8 cellular contexts compared by ENCODE assay signal in genomic region chr11:6233984-6234313, GRCh38. TPM values are rescaled to one million over a fixed set of nuclear protein-coding genes. Genes with fewer than 3 reads are reported as not detected.
DNase-seq lines count a peak whose midpoint lies in the region; ATAC-seq, FAIRE-seq and TF ChIP-seq lines count a peak whose summit lies in the region.

No MANE protein-coding gene starts in this region.

- no peak overlapping the region for H2AFZ ChIP-seq in HCT116 (ENCODE audit: low read depth, low read length, poor library complexity, severe bottlenecking)

- peak overlapping the region; percentile 66 for H3K27ac ChIP-seq in 22Rv1
- H3K27ac ChIP-seq in HCT116 (ENCODE audit: low read depth, low read length) = peak overlapping the region; percentile 25; the same call in 1 of the 2 replicates
- peak overlapping the region; percentile 83 to 85 for H3K27ac ChIP-seq in kidney (ENCODE audit: low read depth in 2 of 2, low read length in 2 of 2)
- H3K27ac ChIP-seq in thyroid gland = peak overlapping the region in 2 of 3 donors; percentile 58 to 68

- peaks cover 42% of the 10 kb centered on the region for H3K4me1 Mint-ChIP-seq in activated T-helper 17 cell treated with anti-CD3 and anti-CD28 coated beads, Interleukin-2, amount 50 U/mL, for 72 hours

- TF ChIP-seq CTCF in 22Rv1 (IDR thresholded peaks at IDR 0.05) (no peak), HCT116 (IDR thresholded peaks at IDR 0.05 in 2 of 3, conservative IDR thresholded peaks at IDR 0.05 in 1 of 3; ENCODE audit: borderline replicate concordance in 1 of 3, insufficient read depth in 1 of 3, low read depth in 2 of 3, low read length in 2 of 3) (no peak), kidney (IDR thresholded peaks at IDR 0.05; ENCODE audit: borderline replicate concordance, extremely low read depth, insufficient read depth) (no peak), thyroid gland (IDR thresholded peaks at IDR 0.05) (no peak)

- TF ChIP-seq POLR2A in HCT116 (IDR thresholded peaks at IDR 0.05; ENCODE audit: borderline replicate concordance, extremely low read depth, insufficient read depth, insufficient read length) = no peak
- no peak for TF ChIP-seq POLR2A in thyroid gland (IDR thresholded peaks at IDR 0.05)

- no peaks in the 10 kb centered on the region for H4K20me1 ChIP-seq in HCT116 (ENCODE audit: insufficient read depth)

- H3K9ac ChIP-seq in HCT116 (ENCODE audit: low read length) (peak overlapping the region; percentile 94), kidney (ENCODE audit: low read length in 2 of 2) (peak overlapping the region; percentile 59 to 96)

- intact Hi-C loops in HCT116 (cut with micrococcal nuclease) = no loop called here
- intact Hi-C loops in kidney (cut with DNase I) = no loop called here
- intact Hi-C loops in thyroid gland (cut with DNase I) = loop anchor here (10.0 kb wide), 1 partner anchor 241 kb away; the partner anchor contains the start of gene TRIM3

- H3K4me3 ChIP-seq in HCT116 (replicated peaks in 1 of 2; ENCODE audit: low read depth in 1 of 2, low read length in 2 of 2) (peak overlapping the region; percentile 93 to 97), kidney (ENCODE audit: low read length in 2 of 2) (peak overlapping the region; percentile 94 to 98), thyroid gland (replicated peaks in 1 of 3) (peak overlapping the region; percentile 75 to 79 (median 78))

- peaks cover 6% of the 10 kb centered on the region; the same call in 1 of the 2 replicates for H3K9me2 ChIP-seq in HCT116 (ENCODE audit: insufficient read depth)

- H3K4me2 ChIP-seq in HCT116 (ENCODE audit: low read length) = peak overlapping the region; percentile 83

- peak overlapping the region; percentile 89 for H3K27ac Mint-ChIP-seq in activated T-helper 17 cell treated with anti-CD3 and anti-CD28 coated beads, Interleukin-2, amount 50 U/mL, for 72 hours

- TSS peak; percentile 49 for BruUV-seq in HCT116 (replicated peaks; lab: Mats Ljungman, UMichigan)

- CTCF ChIA-PET in HCT116 (lab: Charles Lee) = interaction anchor here (1.0 to 2.6 kb wide), 4 partner anchors 16 to 129 kb away, joined by 7 to 12 read pairs (median 7); no protein-coding TSS in a partner anchor

- H3K27me3 Mint-ChIP-seq in activated T-helper 17 cell treated with anti-CD3 and anti-CD28 coated beads, Interleukin-2, amount 50 U/mL, for 72 hours = no peaks in the 10 kb centered on the region

- peaks cover 5% of the 10 kb centered on the region for H3K36me3 Mint-ChIP-seq in activated T-helper 17 cell treated with anti-CD3 and anti-CD28 coated beads, Interleukin-2, amount 50 U/mL, for 72 hours (ENCODE audit: low read depth)

- TF ChIP-seq RAD21 in HCT116 (IDR thresholded peaks at IDR 0.05; ENCODE audit: low read depth) = no peak

- H3K4me1 ChIP-seq in HCT116 (ENCODE audit: control insufficient read depth in 1 of 2, insufficient read depth in 2 of 2, low read length in 2 of 2) (peaks cover 0 to 16% of the 10 kb centered on the region in 2 experiments; a peak in 2 of 4 replicates), kidney (ENCODE audit: control insufficient read depth in 1 of 2, insufficient read depth in 1 of 2, low read depth in 1 of 2, low read length in 2 of 2) (peaks cover 0 to 7% of the 10 kb centered on the region in 2 donors), thyroid gland (peaks cover 12 to 15% of the 10 kb centered on the region in 2 donors)

- POLR2A ChIA-PET in HCT116 (lab: Charles Lee) = interaction anchor here (1.5 kb wide), 1 partner anchor 16 kb away, joined by 4 read pairs; no protein-coding TSS in a partner anchor

- RAD21 ChIA-PET in HCT116 (lab: Charles Lee; ENCODE audit: low non-redundant PET in 1 of 2, low total read pairs in 2 of 2, uncharacterized antibody in 2 of 2, unreplicated experiment in 2 of 2) = no interaction called here

- no peaks in the 10 kb centered on the region for H3K27me3 ChIP-seq in HCT116 (ENCODE audit: insufficient read depth, low read length)
- no peaks in the 10 kb centered on the region for H3K27me3 ChIP-seq in thyroid gland

- ATAC-seq in HCT116 = peak; percentile 1
- no peak for ATAC-seq in activated T-helper 17 cell treated with anti-CD3 and anti-CD28 coated beads, Interleukin-2, amount 50 U/mL, for 72 hours (replicated peaks)
- ATAC-seq in GM18873 (IDR thresholded peaks at IDR 0.05; ENCODE audit: low FRiP score, unreplicated experiment) = no peak
- no peak for ATAC-seq in HG03045 (IDR thresholded peaks at IDR 0.05; ENCODE audit: unreplicated experiment)

- H3K9me3 Mint-ChIP-seq in activated T-helper 17 cell treated with anti-CD3 and anti-CD28 coated beads, Interleukin-2, amount 50 U/mL, for 72 hours = no peaks in the 10 kb centered on the region

- H3K79me2 ChIP-seq in HCT116 (ENCODE audit: insufficient read depth, low read length) = peaks cover 52% of the 10 kb centered on the region

- DNase-seq in HCT116 (ENCODE audit: low read depth, low spot score) (no peak), kidney (no peak), thyroid gland (peak in 1 of 2 donors; percentile 15), mucosa of gallbladder (ENCODE audit: low spot score) (no peak)

- H3K36me3 ChIP-seq in HCT116 (ENCODE audit: control insufficient read depth in 1 of 2, insufficient read depth in 2 of 2, low read length in 2 of 2) = no peaks in the 10 kb centered on the region
- H3K36me3 ChIP-seq in kidney (ENCODE audit: control insufficient read depth in 1 of 2, insufficient read depth in 2 of 2, low read length in 2 of 2) = no peaks in the 10 kb centered on the region
- H3K36me3 ChIP-seq in thyroid gland = no peaks in the 10 kb centered on the region

- no peaks in the 10 kb centered on the region for H3K9me3 ChIP-seq in HCT116 (ENCODE audit: control insufficient read depth in 1 of 2, insufficient read depth in 1 of 2, low read depth in 1 of 2, low read length in 2 of 2)
- H3K9me3 ChIP-seq in kidney (ENCODE audit: control insufficient read depth in 1 of 2, low read length in 2 of 2) = no peaks in the 10 kb centered on the region
- H3K9me3 ChIP-seq in thyroid gland = no peaks in the 10 kb centered on the region

- FAIRE-seq in kidney (lab: Jason Lieb, UNC) = no peak

- 1 to 2% methylated on average over 9 of the region's 9 CpGs for WGBS in thyroid gland, 2 donors

- H3K4me3 Mint-ChIP-seq in activated T-helper 17 cell treated with anti-CD3 and anti-CD28 coated beads, Interleukin-2, amount 50 U/mL, for 72 hours = peak overlapping the region; percentile 88

TF ChIP-seq in HCT116, 20 proteins besides CTCF, POLR2A, EP300 and RAD21 (continues in another document):
- TF ChIP-seq ELF1 (IDR thresholded peaks at IDR 0.05; ENCODE audit: borderline replicate concordance, low read depth) (no peak), TCF7L2 (IDR thresholded peaks at IDR 0.05; ENCODE audit: borderline replicate concordance, extremely low read depth, insufficient read depth, insufficient read length) (no peak), EZH2phosphoT487 (IDR thresholded peaks at IDR 0.05; ENCODE audit: borderline replicate concordance) (no peak), ZNF274 (IDR thresholded peaks at IDR 0.05; ENCODE audit: low read depth, low read length) (no peak), YY1 (IDR thresholded peaks at IDR 0.05; ENCODE audit: extremely low read depth, insufficient replicate concordance, low read depth, low read length) (no peak), SIN3A (IDR thresholded peaks at IDR 0.05; ENCODE audit: low read depth) (no peak), POLR2AphosphoS5 (IDR thresholded peaks at IDR 0.05; ENCODE audit: low read depth, low read length) (no peak)

RNA-seq across cellular contexts. Expression of gene FHIP1B, which starts 0.5 kb away (rescaled TPM):
- total RNA-seq in HCT116 (2021; ENCODE audit: unreplicated experiment) (32.1 TPM), kidney (42.5 TPM), thyroid gland (10 to 100 TPM; 37.1 to 60.8 (median 43.6) TPM), mucosa of gallbladder (65.4 TPM)
- 27.1 and 32.3 TPM in 2 replicates for polyA plus RNA-seq in HCT116 (2012)
- 10 to 100 TPM; 16.9 to 25.4 TPM for total RNA-seq in activated T-helper 17 cell treated with anti-CD3 and anti-CD28 coated beads, Interleukin-2, amount 50 U/mL, for 72 hours
- polyA plus RNA-seq in kidney (ENCODE audit: insufficient read depth, low read depth, low replicate concordance) = 35.1 TPM

RNA-seq across cellular contexts. Expression of gene CNGA4, which starts 4.9 kb away (rescaled TPM):
- total RNA-seq in HCT116 (2021; ENCODE audit: unreplicated experiment) (0.27 TPM), kidney (0.22 TPM), thyroid gland (under 1 TPM in 2 of 4 donors, not detected in 2; 0.39 to 0.67 TPM), mucosa of gallbladder (0.26 TPM)
- polyA plus RNA-seq in HCT116 (2012) = 0.15 and 0.31 TPM in 2 replicates
- under 1 TPM in 1 of 2 donors, not detected in 1; 0.24 TPM for total RNA-seq in activated T-helper 17 cell treated with anti-CD3 and anti-CD28 coated beads, Interleukin-2, amount 50 U/mL, for 72 hours
- polyA plus RNA-seq in kidney (ENCODE audit: insufficient read depth, low read depth, low replicate concordance) = not detected

RNA-seq across cellular contexts. Expression of gene CCKBR, which starts 25.7 kb away (rescaled TPM):
- total RNA-seq in HCT116 (2021; ENCODE audit: unreplicated experiment) = not detected
- 0.03 TPM in 1 of 2 replicates, not detected in the other for polyA plus RNA-seq in HCT116 (2012)
- not detected for total RNA-seq in activated T-helper 17 cell treated with anti-CD3 and anti-CD28 coated beads, Interleukin-2, amount 50 U/mL, for 72 hours
- total RNA-seq in kidney = not detected
- polyA plus RNA-seq in kidney (ENCODE audit: insufficient read depth, low read depth, low replicate concordance) = not detected
- 1 to 10 TPM in 1 of 4 donors, not detected in 3; 1.0 TPM for total RNA-seq in thyroid gland
- 0.55 TPM for total RNA-seq in mucosa of gallbladder

RNA-seq across cellular contexts. Expression of gene C11orf42, which starts 28.6 kb away (rescaled TPM):
- not detected for total RNA-seq in HCT116 (2021; ENCODE audit: unreplicated experiment)
- polyA plus RNA-seq in HCT116 (2012) = 0.10 and 0.25 TPM in 2 replicates
- not detected for total RNA-seq in activated T-helper 17 cell treated with anti-CD3 and anti-CD28 coated beads, Interleukin-2, amount 50 U/mL, for 72 hours
- total RNA-seq in kidney = not detected
- not detected for polyA plus RNA-seq in kidney (ENCODE audit: insufficient read depth, low read depth, low replicate concordance)
- total RNA-seq in thyroid gland = not detected
- total RNA-seq in mucosa of gallbladder = not detected

RNA-seq across cellular contexts. Expression of gene OR52W1, which starts 34.9 kb away (rescaled TPM):
- total RNA-seq in HCT116 (2021; ENCODE audit: unreplicated experiment) = not detected
- polyA plus RNA-seq in HCT116 (2012) = 0.22 TPM in 1 of 2 replicates, not detected in the other
- not detected for total RNA-seq in activated T-helper 17 cell treated with anti-CD3 and anti-CD28 coated beads, Interleukin-2, amount 50 U/mL, for 72 hours
- not detected for total RNA-seq in kidney
- polyA plus RNA-seq in kidney (ENCODE audit: insufficient read depth, low read depth, low replicate concordance) = not detected
- total RNA-seq in thyroid gland = not detected
- not detected for total RNA-seq in mucosa of gallbladder

Comparison
In these comparisons a context has a peak if more than half of its experiments do, and no peak if none do; other contexts are left out.
1. H3K27ac ChIP-seq: peak in every context shown above with its lines; median percentile 84 in kidney; 66 in 22Rv1; 63 in thyroid gland; 25 in HCT116.